In the genomic region with DNA sequence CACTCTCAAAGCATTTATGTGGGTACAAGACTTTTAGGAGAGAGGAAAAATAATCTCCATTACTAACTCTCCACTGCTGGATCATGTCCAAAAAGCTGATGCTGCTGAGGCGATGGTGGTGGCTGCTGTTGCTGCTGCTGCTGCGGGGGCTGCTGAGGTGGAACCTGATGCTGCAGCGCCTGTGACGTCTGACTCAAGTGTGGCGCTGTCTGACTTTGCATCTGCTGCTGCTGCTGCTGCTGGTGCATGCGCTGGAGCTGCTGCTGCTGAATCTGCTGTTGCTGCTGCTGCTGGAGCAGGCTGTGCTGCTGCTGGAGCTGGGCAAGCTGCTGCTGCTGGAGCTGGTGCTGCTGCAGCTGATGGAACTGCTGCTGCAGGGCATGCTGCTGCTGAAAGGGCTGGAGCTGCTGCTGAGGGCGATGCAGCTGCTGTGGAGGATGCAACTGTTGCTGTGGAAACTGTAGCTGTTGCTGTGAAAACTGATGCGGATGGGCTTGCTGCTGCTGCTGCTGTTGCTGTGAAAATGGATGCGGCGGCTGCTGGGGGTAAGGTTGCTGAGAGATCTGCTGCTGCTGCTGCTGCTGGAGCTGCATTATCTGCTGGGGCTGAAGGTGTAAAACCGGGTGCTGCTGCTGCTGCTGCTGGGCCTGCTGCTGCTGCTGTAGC, we compare ENCODE assay signal across 11 cellular contexts.
"Had no signal": no experiment of that assay in that cellular context is flagged by ENCODE, and none has a peak within 500 bp of the region (broad histone marks: within the 10 kb centered on the region; RNA-seq: fewer than 3 reads in every experiment).

No MANE protein-coding gene starts in this region.

- H3K4me3 Mint-ChIP-seq: activated naive CD4-positive, alpha-beta T cell treated with anti-CD3 and anti-CD28 coated beads for 36 hours; activated T-helper 17 cell treated with anti-CD3 and anti-CD28 coated beads, Interleukin-2, amount 50 U/mL, for 72 hours; immature natural killer cell; nephron progenitor cell; stimulated activated naive CD8-positive, alpha-beta T cell treated with anti-CD3 and anti-CD28 coated beads, Interleukin-15, Interleukin-2, amounts not matched to agents 100 ng/mL and 50 ng/mL, for 24 hours; type B pancreatic cell had no signal

- H3K27ac Mint-ChIP-seq: activated naive CD4-positive, alpha-beta T cell treated with anti-CD3 and anti-CD28 coated beads for 36 hours; activated T-helper 17 cell treated with anti-CD3 and anti-CD28 coated beads, Interleukin-2, amount 50 U/mL, for 72 hours; nephron progenitor cell; stimulated activated naive CD8-positive, alpha-beta T cell treated with anti-CD3 and anti-CD28 coated beads, Interleukin-15, Interleukin-2, amounts not matched to agents 100 ng/mL and 50 ng/mL, for 24 hours; type B pancreatic cell had no signal

- H3K9me3 ChIP-seq: colonic mucosa had no signal

- H3K4me3 ChIP-seq: cardiac muscle cell, colonic mucosa had no signal

- H3K27ac ChIP-seq: cardiac muscle cell, colonic mucosa, foreskin keratinocyte had no signal

- H3K4me1 Mint-ChIP-seq: nephron progenitor cell had no signal

- H3K27me3 ChIP-seq: cardiac muscle cell, colonic mucosa, foreskin keratinocyte had no signal

- H3K36me3 ChIP-seq: colonic mucosa had no signal

- H3K4me1 ChIP-seq: colonic mucosa, foreskin keratinocyte had no signal

- H3K9me3 Mint-ChIP-seq: activated naive CD4-positive, alpha-beta T cell treated with anti-CD3 and anti-CD28 coated beads for 36 hours; activated T-helper 17 cell treated with anti-CD3 and anti-CD28 coated beads, Interleukin-2, amount 50 U/mL, for 72 hours; immature natural killer cell; nephron progenitor cell; stimulated activated naive CD8-positive, alpha-beta T cell treated with anti-CD3 and anti-CD28 coated beads, Interleukin-15, Interleukin-2, amounts not matched to agents 100 ng/mL and 50 ng/mL, for 24 hours; type B pancreatic cell had no signal

- H3K27me3 Mint-ChIP-seq: activated T-helper 17 cell treated with anti-CD3 and anti-CD28 coated beads, Interleukin-2, amount 50 U/mL, for 72 hours; stimulated activated naive CD8-positive, alpha-beta T cell treated with anti-CD3 and anti-CD28 coated beads, Interleukin-15, Interleukin-2, amounts not matched to agents 100 ng/mL and 50 ng/mL, for 24 hours; type B pancreatic cell had no signal

- DNase-seq: activated CD4-positive, alpha-beta T cell treated with anti-CD3 and anti-CD28 coated beads, Interleukin-2, amount 50 U/mL, for 1 hour; activated naive CD4-positive, alpha-beta T cell treated with anti-CD3 and anti-CD28 coated beads for 36 hours; colonic mucosa; foreskin keratinocyte; immature natural killer cell; nephron progenitor cell; T1000 had no signal
